31 cellular contexts compared by ENCODE assay signal in genomic region chr5:4245076-4245475, GRCh38.
"Had no signal": no experiment of that assay in that cellular context is flagged by ENCODE, and none has a peak within 500 bp of the region (broad histone marks: within the 10 kb centered on the region; RNA-seq: fewer than 3 reads in every experiment).

No MANE protein-coding gene starts in this region.

- H3K4me3 ChIP-seq: coronary artery, dorsolateral prefrontal cortex had no signal

- H3K36me3 Mint-ChIP-seq: activated naive CD8-positive, alpha-beta T cell had no signal

- FAIRE-seq: astrocyte, bronchial epithelial cell, frontal cortex had no signal

- H3K27me3 ChIP-seq: brain microvascular endothelial cell had no signal

- H3K4me3 Mint-ChIP-seq: activated B cell treated with CpG ODN at 0.5 μM for 24 hours; activated CD8-positive, alpha-beta T cell treated with anti-CD3 and anti-CD28 coated beads for 36 hours; activated naive CD8-positive, alpha-beta T cell; activated T-cell treated with anti-CD3 and anti-CD28 coated beads, Interleukin-2, amount 50 U/mL, for 4 hours; activated T-helper 17 cell treated with anti-CD3 and anti-CD28 coated beads, Interleukin-2, amount 50 U/mL, for 72 hours; central memory CD8-positive, alpha-beta T cell; dendritic cell treated with granulocyte-macrophage colony-stimulating factor and Interleukin-4, amounts not matched to agents 40 ng/mL and 50 ng/mL, for 4 days; endodermal cell; T-helper 17 cell; T-helper 2 cell treated with Interferon-gamma antibody and Interleukin-4, amounts not matched to agents 5 μg/mL and 100 μg/mL, for 36 hours had no signal

- DNase-seq: activated B cell treated with CpG ODN at 0.5 μM for 24 hours; activated CD4-positive, alpha-beta T cell treated with anti-CD3 and anti-CD28 coated beads for 48 hours; activated CD4-positive, alpha-beta T cell treated with anti-CD3 and anti-CD28 coated beads, Interleukin-2, amount 50 U/mL, for 1 hour; activated CD4-positive, alpha-beta T cell treated with anti-CD3 and anti-CD28 coated beads, Interleukin-2, amount 50 U/mL, for 48 hours; activated CD8-positive, alpha-beta memory T cell treated with anti-CD3 and anti-CD28 coated beads for 24 hours; activated CD8-positive, alpha-beta T cell treated with anti-CD3 and anti-CD28 coated beads for 36 hours; activated effector memory CD4-positive, alpha-beta T cell treated with Interleukin-2 at 50 U/mL for 16 hours; activated gamma-delta T cell treated with Interleukin-2 at 50 U/mL for 16 hours; activated naive CD4-positive, alpha-beta T cell treated with anti-CD3 and anti-CD28 coated beads, Interleukin-2, amount 50 U/mL, for 16 hours; activated naive CD4-positive, alpha-beta T cell treated with Interleukin-2 at 50 U/mL for 16 hours; activated T-cell treated with anti-CD3 and anti-CD28 coated beads, Interleukin-2, amount 50 U/mL, for 4 hours; amniotic stem cell; anterior cingulate cortex; brain microvascular endothelial cell; dorsolateral prefrontal cortex; effector memory CD4-positive, alpha-beta T cell; endodermal cell; foreskin fibroblast; T-helper 17 cell; T1000 had no signal

- H3K27ac ChIP-seq: brain microvascular endothelial cell, coronary artery, dorsolateral prefrontal cortex had no signal

- ATAC-seq: activated CD4-positive, CD25-positive, alpha-beta regulatory T cell treated with anti-CD3 and anti-CD28 coated beads, Interleukin-2, amount 50 U/mL, for 24 hours; activated CD8-positive, alpha-beta T cell treated with anti-CD3 and anti-CD28 coated beads for 36 hours; activated T-cell treated with anti-CD3 and anti-CD28 coated beads, Interleukin-2, amount 50 U/mL, for 4 hours; activated T-helper 17 cell treated with anti-CD3 and anti-CD28 coated beads, Interleukin-2, amount 50 U/mL, for 72 hours; esophagus mucosa; T-helper 17 cell had no signal

- H3K27me3 Mint-ChIP-seq: activated B cell treated with CpG ODN at 0.5 μM for 24 hours; activated CD8-positive, alpha-beta T cell treated with anti-CD3 and anti-CD28 coated beads for 36 hours; activated naive CD8-positive, alpha-beta T cell; activated T-helper 17 cell treated with anti-CD3 and anti-CD28 coated beads, Interleukin-2, amount 50 U/mL, for 72 hours; central memory CD8-positive, alpha-beta T cell; dendritic cell treated with granulocyte-macrophage colony-stimulating factor and Interleukin-4, amounts not matched to agents 40 ng/mL and 50 ng/mL, for 4 days; T-helper 17 cell had no signal

- H3K9me3 Mint-ChIP-seq: endodermal cell had no signal

- H3K27ac Mint-ChIP-seq: activated B cell treated with CpG ODN at 0.5 μM for 24 hours; activated CD8-positive, alpha-beta T cell treated with anti-CD3 and anti-CD28 coated beads for 36 hours; activated naive CD8-positive, alpha-beta T cell; activated T-helper 17 cell treated with anti-CD3 and anti-CD28 coated beads, Interleukin-2, amount 50 U/mL, for 72 hours; dendritic cell treated with granulocyte-macrophage colony-stimulating factor and Interleukin-4, amounts not matched to agents 40 ng/mL and 50 ng/mL, for 4 days; endodermal cell; T-helper 17 cell; T-helper 2 cell treated with Interferon-gamma antibody and Interleukin-4, amounts not matched to agents 5 μg/mL and 100 μg/mL, for 36 hours had no signal

- H3K36me3 ChIP-seq: brain microvascular endothelial cell had no signal

- H3K4me1 Mint-ChIP-seq: activated B cell treated with CpG ODN at 0.5 μM for 24 hours; activated T-helper 17 cell treated with anti-CD3 and anti-CD28 coated beads, Interleukin-2, amount 50 U/mL, for 72 hours; central memory CD8-positive, alpha-beta T cell; T-helper 17 cell had no signal
